ENCODE assay signal across 1 cellular context in genomic region chr22:32789797-32790620, GRCh38.
TF ChIP-seq lines count a peak whose summit lies in the region.

No MANE protein-coding gene starts in this region.

TF ChIP-seq in HepG2, 621 proteins besides CTCF, POLR2A, EP300 and RAD21 (continued from another document and continues in another):
- no peak for TF ChIP-seq MYNN (CRISPR knock-in tag; IDR thresholded peaks at IDR 0.05; ENCODE audit: low read depth)
- TF ChIP-seq SOX13 (IDR thresholded peaks at IDR 0.05): no peak
- peak in 1 of 2 experiments; percentile 98; a peak in 2 of 4 replicates for TF ChIP-seq SOX13 (CRISPR knock-in tag; conservative IDR thresholded peaks at IDR 0.05 in 1 of 2, IDR thresholded peaks at IDR 0.05 in 1 of 2)
- TF ChIP-seq PCBP1 (IDR thresholded peaks at IDR 0.05; ENCODE audit: borderline replicate concordance, low read depth, low read length): no peak
- no peak for TF ChIP-seq ZBTB26 (CRISPR knock-in tag; IDR thresholded peaks at IDR 0.05; ENCODE audit: borderline replicate concordance)
- no peak for TF ChIP-seq NFE2L2 (IDR thresholded peaks at IDR 0.05; ENCODE audit: low read length)
- TF ChIP-seq ZNF17 (CRISPR knock-in tag; IDR thresholded peaks at IDR 0.05): no peak
- TF ChIP-seq FOXM1 (CRISPR knock-in tag; IDR thresholded peaks at IDR 0.05): no peak
- no peak for TF ChIP-seq TMF1 (CRISPR knock-in tag; IDR thresholded peaks at IDR 0.05; ENCODE audit: low read depth)
- peak; percentile 36; the same call in 1 of the 2 replicates for TF ChIP-seq THRA (CRISPR knock-in tag; IDR thresholded peaks at IDR 0.05; ENCODE audit: borderline replicate concordance)
- no peak for TF ChIP-seq TSC22D2 (CRISPR knock-in tag; IDR thresholded peaks at IDR 0.05; ENCODE audit: borderline replicate concordance)
- TF ChIP-seq DZIP1 (CRISPR knock-in tag; IDR thresholded peaks at IDR 0.05): no peak
- no peak for TF ChIP-seq ARID2 (CRISPR knock-in tag; IDR thresholded peaks at IDR 0.05; ENCODE audit: borderline replicate concordance)
- TF ChIP-seq KAT2B (IDR thresholded peaks at IDR 0.05; ENCODE audit: borderline replicate concordance, low read depth, low read length): no peak
- no peak for TF ChIP-seq NFATC3 (CRISPR knock-in tag; IDR thresholded peaks at IDR 0.05)
- TF ChIP-seq MAFF (IDR thresholded peaks at IDR 0.05; ENCODE audit: low read depth, low read length): no peak
- TF ChIP-seq ZNF572 (CRISPR knock-in tag; IDR thresholded peaks at IDR 0.05): no peak
- TF ChIP-seq NFRKB (IDR thresholded peaks at IDR 0.05): no peak
- peak; percentile 13; the same call in 1 of the 2 replicates for TF ChIP-seq FOSL2 (CRISPR knock-in tag; IDR thresholded peaks at IDR 0.05)
- no peak for TF ChIP-seq ZNF597 (CRISPR knock-in tag; IDR thresholded peaks at IDR 0.05)
- no peak for TF ChIP-seq PLRG1 (conservative IDR thresholded peaks at IDR 0.05)
- peak; percentile 94 for TF ChIP-seq HNF1A (IDR thresholded peaks at IDR 0.05; ENCODE audit: low read depth)
- TF ChIP-seq HNF1A (CRISPR knock-in tag; IDR thresholded peaks at IDR 0.05; ENCODE audit: borderline replicate concordance): peak; percentile 92
- no peak for TF ChIP-seq NFAT5 (CRISPR knock-in tag; IDR thresholded peaks at IDR 0.05)
- TF ChIP-seq CREBL2 (CRISPR knock-in tag; IDR thresholded peaks at IDR 0.05; ENCODE audit: borderline replicate concordance): no peak
- TF ChIP-seq CREB3 (CRISPR knock-in tag; IDR thresholded peaks at IDR 0.05): no peak
- TF ChIP-seq SRY (CRISPR knock-in tag; IDR thresholded peaks at IDR 0.05): no peak
- TF ChIP-seq ETV5 (CRISPR knock-in tag; IDR thresholded peaks at IDR 0.05; ENCODE audit: borderline replicate concordance): 0 out of 2 replicates have a peak, but pooled peaks have one; percentile 30
- no peak for TF ChIP-seq HNRNPK (IDR thresholded peaks at IDR 0.05; ENCODE audit: low read depth, low read length, poor library complexity, severe bottlenecking)
- no peak for TF ChIP-seq SNAPC5 (CRISPR knock-in tag; IDR thresholded peaks at IDR 0.05; ENCODE audit: borderline replicate concordance)
- TF ChIP-seq CENPT (CRISPR knock-in tag; IDR thresholded peaks at IDR 0.05; ENCODE audit: low read depth): no peak
- no peak for TF ChIP-seq CBX1 (IDR thresholded peaks at IDR 0.05; ENCODE audit: low read depth)
- TF ChIP-seq RFX1 (IDR thresholded peaks at IDR 0.05): no peak
- TF ChIP-seq HNRNPUL1 (IDR thresholded peaks at IDR 0.05; ENCODE audit: low read depth, low read length): peak; percentile 79; the same call in 1 of the 2 replicates
- no peak for TF ChIP-seq SOX6 (IDR thresholded peaks at IDR 0.05)
- peak; percentile 94 for TF ChIP-seq SOX6 (CRISPR knock-in tag; IDR thresholded peaks at IDR 0.05)
- no peak for TF ChIP-seq ZNF703 (CRISPR knock-in tag; IDR thresholded peaks at IDR 0.05; ENCODE audit: borderline replicate concordance)
- peak; percentile 65 for TF ChIP-seq NR2F6 (IDR thresholded peaks at IDR 0.05)
- TF ChIP-seq NR2F6 (CRISPR knock-in tag; IDR thresholded peaks at IDR 0.05): peak; percentile 68
- peak; percentile 79 for TF ChIP-seq PAXIP1 (CRISPR knock-in tag; conservative IDR thresholded peaks at IDR 0.05)
- TF ChIP-seq ZNF792 (CRISPR knock-in tag; IDR thresholded peaks at IDR 0.05): peak; percentile 82; the same call in 1 of the 2 replicates
- TF ChIP-seq TAF15 (IDR thresholded peaks at IDR 0.05; ENCODE audit: low read depth, low read length, poor library complexity, severe bottlenecking): no peak
- TF ChIP-seq ZNF577 (CRISPR knock-in tag; IDR thresholded peaks at IDR 0.05; ENCODE audit: borderline replicate concordance, low read depth): no peak
- no peak for TF ChIP-seq MXD4 (CRISPR knock-in tag; IDR thresholded peaks at IDR 0.05)
